In genomic region chr13:43787998-43788397, GRCh38 we compare ENCODE assay signal across 1 cellular context.
TF ChIP-seq lines count a peak whose summit lies in the region.

No MANE protein-coding gene starts in this region.

TF ChIP-seq in GM23338, 12 proteins besides CTCF, POLR2A, EP300 and RAD21 (continued from another document):
- TF ChIP-seq, protein P1, sequence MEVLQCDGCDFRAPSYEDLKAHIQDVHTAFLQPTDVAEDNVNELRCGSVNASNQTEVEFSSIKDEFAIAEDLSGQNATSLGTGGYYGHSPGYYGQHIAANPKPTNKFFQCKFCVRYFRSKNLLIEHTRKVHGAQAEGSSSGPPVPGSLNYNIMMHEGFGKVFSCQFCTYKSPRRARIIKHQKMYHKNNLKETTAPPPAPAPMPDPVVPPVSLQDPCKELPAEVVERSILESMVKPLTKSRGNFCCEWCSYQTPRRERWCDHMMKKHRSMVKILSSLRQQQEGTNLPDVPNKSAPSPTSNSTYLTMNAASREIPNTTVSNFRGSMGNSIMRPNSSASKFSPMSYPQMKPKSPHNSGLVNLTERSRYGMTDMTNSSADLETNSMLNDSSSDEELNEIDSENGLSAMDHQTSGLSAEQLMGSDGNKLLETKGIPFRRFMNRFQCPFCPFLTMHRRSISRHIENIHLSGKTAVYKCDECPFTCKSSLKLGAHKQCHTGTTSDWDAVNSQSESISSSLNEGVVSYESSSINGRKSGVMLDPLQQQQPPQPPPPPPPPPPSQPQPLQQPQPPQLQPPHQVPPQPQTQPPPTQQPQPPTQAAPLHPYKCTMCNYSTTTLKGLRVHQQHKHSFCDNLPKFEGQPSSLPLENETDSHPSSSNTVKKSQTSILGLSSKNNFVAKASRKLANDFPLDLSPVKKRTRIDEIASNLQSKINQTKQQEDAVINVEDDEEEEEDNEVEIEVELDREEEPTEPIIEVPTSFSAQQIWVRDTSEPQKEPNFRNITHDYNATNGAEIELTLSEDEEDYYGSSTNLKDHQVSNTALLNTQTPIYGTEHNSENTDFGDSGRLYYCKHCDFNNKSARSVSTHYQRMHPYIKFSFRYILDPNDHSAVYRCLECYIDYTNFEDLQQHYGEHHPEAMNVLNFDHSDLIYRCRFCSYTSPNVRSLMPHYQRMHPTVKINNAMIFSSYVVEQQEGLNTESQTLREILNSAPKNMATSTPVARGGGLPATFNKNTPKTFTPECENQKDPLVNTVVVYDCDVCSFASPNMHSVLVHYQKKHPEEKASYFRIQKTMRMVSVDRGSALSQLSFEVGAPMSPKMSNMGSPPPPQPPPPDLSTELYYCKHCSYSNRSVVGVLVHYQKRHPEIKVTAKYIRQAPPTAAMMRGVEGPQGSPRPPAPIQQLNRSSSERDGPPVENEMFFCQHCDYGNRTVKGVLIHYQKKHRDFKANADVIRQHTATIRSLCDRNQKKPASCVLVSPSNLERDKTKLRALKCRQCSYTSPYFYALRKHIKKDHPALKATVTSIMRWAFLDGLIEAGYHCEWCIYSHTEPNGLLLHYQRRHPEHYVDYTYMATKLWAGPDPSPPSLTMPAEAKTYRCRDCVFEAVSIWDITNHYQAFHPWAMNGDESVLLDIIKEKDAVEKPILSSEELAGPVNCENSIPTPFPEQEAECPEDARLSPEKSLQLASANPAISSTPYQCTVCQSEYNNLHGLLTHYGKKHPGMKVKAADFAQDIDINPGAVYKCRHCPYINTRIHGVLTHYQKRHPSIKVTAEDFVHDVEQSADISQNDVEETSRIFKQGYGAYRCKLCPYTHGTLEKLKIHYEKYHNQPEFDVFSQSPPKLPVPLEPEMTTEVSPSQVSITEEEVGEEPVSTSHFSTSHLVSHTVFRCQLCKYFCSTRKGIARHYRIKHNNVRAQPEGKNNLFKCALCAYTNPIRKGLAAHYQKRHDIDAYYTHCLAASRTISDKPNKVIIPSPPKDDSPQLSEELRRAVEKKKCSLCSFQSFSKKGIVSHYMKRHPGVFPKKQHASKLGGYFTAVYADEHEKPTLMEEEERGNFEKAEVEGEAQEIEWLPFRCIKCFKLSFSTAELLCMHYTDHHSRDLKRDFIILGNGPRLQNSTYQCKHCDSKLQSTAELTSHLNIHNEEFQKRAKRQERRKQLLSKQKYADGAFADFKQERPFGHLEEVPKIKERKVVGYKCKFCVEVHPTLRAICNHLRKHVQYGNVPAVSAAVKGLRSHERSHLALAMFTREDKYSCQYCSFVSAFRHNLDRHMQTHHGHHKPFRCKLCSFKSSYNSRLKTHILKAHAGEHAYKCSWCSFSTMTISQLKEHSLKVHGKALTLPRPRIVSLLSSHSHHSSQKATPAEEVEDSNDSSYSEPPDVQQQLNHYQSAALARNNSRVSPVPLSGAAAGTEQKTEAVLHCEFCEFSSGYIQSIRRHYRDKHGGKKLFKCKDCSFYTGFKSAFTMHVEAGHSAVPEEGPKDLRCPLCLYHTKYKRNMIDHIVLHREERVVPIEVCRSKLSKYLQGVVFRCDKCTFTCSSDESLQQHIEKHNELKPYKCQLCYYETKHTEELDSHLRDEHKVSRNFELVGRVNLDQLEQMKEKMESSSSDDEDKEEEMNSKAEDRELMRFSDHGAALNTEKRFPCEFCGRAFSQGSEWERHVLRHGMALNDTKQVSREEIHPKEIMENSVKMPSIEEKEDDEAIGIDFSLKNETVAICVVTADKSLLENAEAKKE (CRISPR knock-in tag; IDR thresholded peaks at IDR 0.05): no peak
- no peak for TF ChIP-seq STAT1 (IDR thresholded peaks at IDR 0.05; ENCODE audit: unreplicated experiment)
- TF ChIP-seq ETS1 (IDR thresholded peaks at IDR 0.05): no peak
- no peak for TF ChIP-seq NANOG (IDR thresholded peaks at IDR 0.05; ENCODE audit: borderline replicate concordance)
TF ChIP-seq in GM23338: peak in this region for 0.
